ENCODE assay signal across 10 cellular contexts in the genomic region with DNA sequence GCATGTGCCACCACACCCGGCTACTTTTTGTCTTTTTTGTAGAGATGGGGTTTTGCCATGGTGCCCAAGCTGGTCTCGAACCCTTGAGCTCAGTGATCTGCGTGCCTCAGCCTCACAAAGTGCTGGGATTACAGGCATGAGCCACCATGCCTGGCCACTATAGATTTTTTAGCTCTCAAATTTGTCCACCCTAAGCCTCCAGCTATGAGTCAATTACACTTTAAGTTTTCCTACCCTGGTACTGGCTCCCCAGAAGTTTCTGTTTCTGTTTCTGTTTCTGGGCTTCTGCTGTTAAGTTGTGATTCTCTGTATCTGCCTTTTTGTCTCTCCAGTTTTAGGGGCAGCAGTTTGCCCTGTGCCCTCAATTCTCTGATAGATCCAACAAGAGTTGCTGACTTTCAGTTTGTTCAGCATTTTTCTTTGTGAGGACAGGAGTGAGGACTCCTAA. TPM values are rescaled to one million over a fixed set of nuclear protein-coding genes. Genes with fewer than 3 reads are reported as not detected.
DNase-seq lines count a peak whose midpoint lies in the region; ATAC-seq and TF ChIP-seq lines count a peak whose summit lies in the region.
"Had no signal": no experiment of that assay in that cellular context is flagged by ENCODE, and none has a peak within 500 bp of the region (broad histone marks: within the 10 kb centered on the region; RNA-seq: fewer than 3 reads in every experiment).

No MANE protein-coding gene starts in this region.

- peaks cover 51% of the 10 kb centered on the region for H3K4me1 Mint-ChIP-seq in activated T-cell treated with anti-CD3 and anti-CD28 coated beads, Interleukin-2, amount 50 U/mL, for 24 hours (ENCODE audit: low read depth)
- H3K4me1 Mint-ChIP-seq in chondrocyte (ENCODE audit: low read depth), result peaks cover 15% of the 10 kb centered on the region

- H3K4me3 Mint-ChIP-seq in activated T-cell treated with anti-CD3 and anti-CD28 coated beads, Interleukin-2, amount 50 U/mL, for 24 hours, result peak overlapping the region; percentile 56
- H3K4me3 Mint-ChIP-seq in chondrocyte (ENCODE audit: unreplicated experiment), result no peak overlapping the region

- peak overlapping the region; percentile 92 for H3K27ac Mint-ChIP-seq in activated T-cell treated with anti-CD3 and anti-CD28 coated beads, Interleukin-2, amount 50 U/mL, for 24 hours
- no peak overlapping the region for H3K27ac Mint-ChIP-seq in chondrocyte (ENCODE audit: unreplicated experiment)

- DNase-seq in activated T-cell treated with anti-CD3 and anti-CD28 coated beads, Interleukin-2, amount 50 U/mL, for 24 hours, result peak; percentile 50
- DNase-seq in activated T-cell treated with anti-CD3 and anti-CD28 coated beads for 4 hours, result no peak
- peak; percentile 43 for DNase-seq in NOMO-1 treated with DMSO at 0.1 percent for 48 hours (lab: John Stamatoyannopoulos, UW; ENCODE audit: unreplicated experiment)
- peak; percentile 25 for DNase-seq in chondrocyte (ENCODE audit: low spot score)
- no peak for DNase-seq in stimulated activated naive CD8-positive, alpha-beta T cell treated with anti-CD3 and anti-CD28 coated beads, Interleukin-15, Interleukin-2, amounts not matched to agents 100 U/mL and 50 U/mL, for 24 hours
- DNase-seq in NCI-H510A treated with DMSO at 0.1 percent for 48 hours (lab: John Stamatoyannopoulos, UW), result no peak
- DNase-seq in Kasumi-1 (lab: John Stamatoyannopoulos, UW), result no peak
- DNase-seq in NCI-H69 (lab: John Stamatoyannopoulos, UW), result no peak
- DNase-seq: MG63, thyroid gland had no signal

- no peaks in the 10 kb centered on the region for H3K27me3 Mint-ChIP-seq in activated T-cell treated with anti-CD3 and anti-CD28 coated beads, Interleukin-2, amount 50 U/mL, for 24 hours
- H3K27me3 Mint-ChIP-seq in chondrocyte (ENCODE audit: low read depth), result no peaks in the 10 kb centered on the region

- H3K36me3 Mint-ChIP-seq in activated T-cell treated with anti-CD3 and anti-CD28 coated beads, Interleukin-2, amount 50 U/mL, for 24 hours (ENCODE audit: low read depth), result peaks cover 11% of the 10 kb centered on the region
- H3K36me3 Mint-ChIP-seq in chondrocyte (ENCODE audit: low read depth), result peaks cover 4% of the 10 kb centered on the region

- TF ChIP-seq CTCF in chondrocyte (IDR thresholded peaks at IDR 0.05), result no peak

- peak; percentile 15 for ATAC-seq in stimulated activated naive CD8-positive, alpha-beta T cell treated with anti-CD3 and anti-CD28 coated beads, Interleukin-15, Interleukin-2, amounts not matched to agents 100 U/mL and 50 U/mL, for 24 hours

- no peaks in the 10 kb centered on the region for H3K9me3 Mint-ChIP-seq in activated T-cell treated with anti-CD3 and anti-CD28 coated beads, Interleukin-2, amount 50 U/mL, for 24 hours
- no peaks in the 10 kb centered on the region for H3K9me3 Mint-ChIP-seq in chondrocyte (ENCODE audit: low read depth)

RNA-seq across cellular contexts. Expression of a gene that starts 4.4 kb away (rescaled TPM):
- 60.1 to 85.5 TPM (median 72.6 TPM) in 3 replicates for total RNA-seq in chondrocyte

RNA-seq across cellular contexts. Expression of a gene that starts 14.1 kb away (rescaled TPM):
- 43.1 to 66.5 TPM (median 47.9 TPM) in 3 replicates for total RNA-seq in chondrocyte

RNA-seq across cellular contexts. Expression of a gene that starts 14.6 kb away (rescaled TPM):
- total RNA-seq in chondrocyte, result 154 to 169 TPM (median 159 TPM) in 3 replicates

RNA-seq across cellular contexts. Expression of a gene that starts 16.2 kb away (rescaled TPM):
- total RNA-seq in chondrocyte, result 3.2 to 5.0 TPM (median 3.3 TPM) in 3 replicates

RNA-seq across cellular contexts. Expression of a gene that starts 24.6 kb away (rescaled TPM):
- total RNA-seq in chondrocyte, result 27.0 to 34.9 TPM (median 27.4 TPM) in 3 replicates

Comparison
In these comparisons a context has a peak if more than half of its experiments do, and no peak if none do; other contexts are left out.
1. DNase-seq: peak in activated T-cell treated with anti-CD3 and anti-CD28 coated beads, Interleukin-2, amount 50 U/mL, for 24 hours (single experiment), NOMO-1 treated with DMSO at 0.1 percent for 48 hours (single experiment) and chondrocyte (single experiment); none in activated T-cell treated with anti-CD3 and anti-CD28 coated beads for 4 hours (single experiment), stimulated activated naive CD8-positive, alpha-beta T cell treated with anti-CD3 and anti-CD28 coated beads, Interleukin-15, Interleukin-2, amounts not matched to agents 100 U/mL and 50 U/mL, for 24 hours (single experiment), NCI-H510A treated with DMSO at 0.1 percent for 48 hours (single experiment), Kasumi-1 (0 of 2) and NCI-H69 (single experiment).